9 cellular contexts compared by ENCODE assay signal in the genomic region with DNA sequence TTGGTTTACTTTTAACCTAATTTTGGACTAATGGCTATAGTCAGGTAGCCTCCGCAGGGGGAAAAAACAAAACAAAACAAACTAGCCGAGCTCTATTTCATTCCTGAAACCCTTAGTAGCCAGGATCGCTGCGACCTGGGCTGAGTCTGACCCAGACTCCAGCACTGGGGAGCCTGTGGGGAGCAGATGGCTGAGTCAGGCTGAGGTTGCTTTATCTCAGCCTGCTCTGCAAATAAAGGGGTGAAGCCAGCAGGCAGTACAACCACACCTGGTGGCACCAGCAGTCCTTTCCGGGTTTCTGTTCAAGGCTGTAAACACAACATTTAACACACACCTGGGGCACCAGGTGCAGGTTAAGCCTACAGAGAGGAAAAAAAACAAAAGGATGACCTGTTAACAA. TPM values are rescaled to one million over a fixed set of nuclear protein-coding genes. Genes with fewer than 3 reads are reported as not detected.
A peak's percentile ranks its signal among the peaks of the same experiment; 100 is the strongest.
DNase-seq lines count a peak whose midpoint lies in the region; ATAC-seq and TF ChIP-seq lines count a peak whose summit lies in the region.
"Had no signal": no experiment of that assay in that cellular context is flagged by ENCODE, and none has a peak within 500 bp of the region (broad histone marks: within the 10 kb centered on the region; RNA-seq: fewer than 3 reads in every experiment).

No MANE protein-coding gene starts in this region.

- H3K27ac Mint-ChIP-seq in endodermal cell (peak overlapping the region; percentile 75), progenitor cell of endocrine pancreas (peak overlapping the region; percentile 95), HFFc6 (no peak overlapping the region; the same call in 1 of the 2 replicates)

- no peak overlapping the region for H3K4me2 ChIP-seq in IMR-90 (ENCODE audit: low read depth, low read length)

- H2AFZ ChIP-seq in IMR-90 (replicated peaks; ENCODE audit: low read length, poor library complexity): no peak overlapping the region

- no peak overlapping the region for H2AK9ac ChIP-seq in IMR-90 (replicated peaks; ENCODE audit: low read depth, low read length, poor library complexity)

- H4K20me1 ChIP-seq in IMR-90 (ENCODE audit: insufficient read depth, low read length): no peaks in the 10 kb centered on the region

- POLR2A ChIA-PET in IMR-90 (lab: Charles Lee; ENCODE audit: unreplicated experiment): no interaction called here

- CTCF ChIA-PET in IMR-90 (lab: Yijun Ruan, JAX): interaction anchor here (0.7 to 1.6 kb wide), 3 partner anchors 11 to 58 kb away, joined by 3 to 6 read pairs (median 5); no protein-coding TSS in a partner anchor

- H3K79me1 ChIP-seq in IMR-90 (ENCODE audit: low read depth in 1 of 2, low read length in 2 of 2): peaks cover 48 to 71% of the 10 kb centered on the region in 2 experiments

- DNase-seq in IMR-90 (no peak), NCI-H748 (lab: John Stamatoyannopoulos, UW; ENCODE audit: unreplicated experiment) (peak; percentile 97), endodermal cell (peak; percentile 56), progenitor cell of endocrine pancreas (ENCODE audit: low spot score, unreplicated experiment) (peak; percentile 16), HFFc6 (no peak)
- DNase-seq: nephron progenitor cell had no signal

- dilution Hi-C loops in IMR-90 (cut with HindIII; ENCODE audit: low sequenced_read_pairs, unreplicated experiment): no loop called here

- no peak overlapping the region for H3K56ac ChIP-seq in IMR-90 (ENCODE audit: extremely low read depth, insufficient read depth, low read length)

- H3K4me3 ChIP-seq in IMR-90 (ENCODE audit: insufficient read depth, low read depth, low read length) (no peak overlapping the region), endodermal cell (ENCODE audit: low read length) (no peak overlapping the region)

- H3K9ac ChIP-seq in IMR-90 (ENCODE audit: low read depth, low read length) (no peak overlapping the region), endodermal cell (ENCODE audit: extremely low read depth, low read length, poor library complexity, severe bottlenecking) (no peak overlapping the region)

- peaks cover 25% of the 10 kb centered on the region for H3K9me1 ChIP-seq in IMR-90 (ENCODE audit: insufficient read depth, low read length)

- no peak overlapping the region for H3K4me3 Mint-ChIP-seq in endodermal cell
- H3K4me3 Mint-ChIP-seq in progenitor cell of endocrine pancreas (ENCODE audit: low read depth): no peak overlapping the region
- H3K4me3 Mint-ChIP-seq in HFFc6: no peak overlapping the region

- BruUV-seq in IMR-90 (replicated peaks; lab: Mats Ljungman, UMichigan): no TSS peak

- H3K27ac ChIP-seq in IMR-90 (ENCODE audit: insufficient read depth, low read length) (no peak overlapping the region), endodermal cell (ENCODE audit: low read depth, low read length) (peak overlapping the region; percentile 7)

- no peak overlapping the region for H3K23ac ChIP-seq in IMR-90 (ENCODE audit: low read depth, low read length)

- H3K9me3 Mint-ChIP-seq in endodermal cell (no peaks in the 10 kb centered on the region), progenitor cell of endocrine pancreas (ENCODE audit: low read depth) (no peaks in the 10 kb centered on the region), HFFc6 (no peaks in the 10 kb centered on the region)
- H3K9me3 Mint-ChIP-seq: nephron progenitor cell had no signal

- H3K27me3 Mint-ChIP-seq in endodermal cell (ENCODE audit: insufficient read depth): no peaks in the 10 kb centered on the region
- H3K27me3 Mint-ChIP-seq in progenitor cell of endocrine pancreas: no peaks in the 10 kb centered on the region
- H3K27me3 Mint-ChIP-seq in HFFc6 (ENCODE audit: insufficient read depth): no peaks in the 10 kb centered on the region

- no peak overlapping the region for H3K14ac ChIP-seq in IMR-90 (replicated peaks; ENCODE audit: low read depth, low read length)

- H3K27me3 ChIP-seq in IMR-90 (ENCODE audit: control insufficient read depth, insufficient read depth, low read length): no peaks in the 10 kb centered on the region
- no peaks in the 10 kb centered on the region for H3K27me3 ChIP-seq in endodermal cell (ENCODE audit: control insufficient read depth, insufficient read depth, low read length, poor library complexity, severe bottlenecking)

- H3K36me3 Mint-ChIP-seq in endodermal cell (ENCODE audit: low read depth) (peaks cover 17% of the 10 kb centered on the region), progenitor cell of endocrine pancreas (ENCODE audit: insufficient read depth) (peaks cover 13% of the 10 kb centered on the region), HFFc6 (ENCODE audit: low read depth) (peaks cover 29% of the 10 kb centered on the region)

- no peak for TF ChIP-seq RAD21 in IMR-90 (IDR thresholded peaks at IDR 0.05; ENCODE audit: low read length)

- H3K4me1 Mint-ChIP-seq in endodermal cell (peaks cover 41% of the 10 kb centered on the region), progenitor cell of endocrine pancreas (ENCODE audit: low read depth) (peaks cover 52% of the 10 kb centered on the region), HFFc6 (ENCODE audit: low read depth) (peaks cover 69% of the 10 kb centered on the region)

- H2BK15ac ChIP-seq in IMR-90 (ENCODE audit: low read depth, low read length): no peak overlapping the region

- no peak overlapping the region for H4K5ac ChIP-seq in IMR-90 (ENCODE audit: low read depth, low read length)

- in situ Hi-C loops in IMR-90 (cut with MboI; ENCODE audit: low sequenced_read_pairs): no loop called here

- no peak overlapping the region for H3K18ac ChIP-seq in IMR-90 (ENCODE audit: low read depth, low read length)

- H2AK5ac ChIP-seq in IMR-90 (ENCODE audit: low read depth, low read length): no peak overlapping the region

- H2BK120ac ChIP-seq in IMR-90 (ENCODE audit: low read depth, low read length): no peak overlapping the region

- H2BK20ac ChIP-seq in IMR-90 (ENCODE audit: low read depth, low read length): no peak overlapping the region

- no peak overlapping the region for H4K8ac ChIP-seq in IMR-90 (ENCODE audit: low read depth in 2 of 2, low read length in 2 of 2)

- no peak for TF ChIP-seq CTCF in IMR-90 (conservative IDR thresholded peaks at IDR 0.05; ENCODE audit: low read depth, low read length)
- TF ChIP-seq CTCF in endodermal cell (conservative IDR thresholded peaks at IDR 0.05): no peak
- TF ChIP-seq CTCF in progenitor cell of endocrine pancreas (IDR thresholded peaks at IDR 0.05; ENCODE audit: unreplicated experiment): no peak
- TF ChIP-seq CTCF in HFFc6 (IDR thresholded peaks at IDR 0.05): no peak

- TF ChIP-seq POLR2A in IMR-90 (IDR thresholded peaks at IDR 0.05; ENCODE audit: low read depth, low read length) (no peak), GM18505 (IDR thresholded peaks at IDR 0.05; ENCODE audit: borderline replicate concordance, extremely low read depth, insufficient read depth, insufficient read length) (no peak)

- H2BK5ac ChIP-seq in IMR-90 (ENCODE audit: low read depth, low read length, poor library complexity, severe bottlenecking): no peak overlapping the region

- ATAC-seq in IMR-90 (ENCODE audit: low read depth) (no peak), GM18505 (IDR thresholded peaks at IDR 0.05; ENCODE audit: unreplicated experiment) (no peak), GM21390 (IDR thresholded peaks at IDR 0.05; ENCODE audit: unreplicated experiment) (no peak), HG03196 (IDR thresholded peaks at IDR 0.05; ENCODE audit: unreplicated experiment) (no peak)

- intact Hi-C loops in IMR-90 (cut with micrococcal nuclease): no loop called here

- no peaks in the 10 kb centered on the region for H3K9me3 ChIP-seq in IMR-90 (ENCODE audit: control insufficient read depth, insufficient read depth, low read length)
- no peaks in the 10 kb centered on the region for H3K9me3 ChIP-seq in endodermal cell (ENCODE audit: control insufficient read depth, low read length)

- no peak overlapping the region for H4K91ac ChIP-seq in IMR-90 (ENCODE audit: insufficient read depth, low read depth, low read length)

- H3K4me1 ChIP-seq in IMR-90 (ENCODE audit: control insufficient read depth, insufficient read depth, low read length) (peaks cover 16% of the 10 kb centered on the region), endodermal cell (ENCODE audit: control insufficient read depth, insufficient read depth, low read length) (peaks cover 3% of the 10 kb centered on the region)

- peaks cover 14% of the 10 kb centered on the region for H3K36me3 ChIP-seq in IMR-90 (ENCODE audit: control insufficient read depth, insufficient read depth, low read length)
- H3K36me3 ChIP-seq in endodermal cell (ENCODE audit: control insufficient read depth, insufficient read depth, low read length): peaks cover 28% of the 10 kb centered on the region

- no peak overlapping the region for H3K4ac ChIP-seq in IMR-90 (ENCODE audit: low read depth, low read length)

- no CpG with 5 or more reads among the region's 5 CpGs for WGBS in IMR-90 (ENCODE audit: extremely low coverage in 2 of 2, insufficient read length in 1 of 2), 2 experiments
- WGBS in endodermal cell (ENCODE audit: insufficient coverage in 1 of 2, insufficient read length in 1 of 2), 2 experiments: 73 to 90% methylated on average over 3 to 5 of the region's 5 CpGs

TF ChIP-seq in IMR-90, 13 proteins besides CTCF, POLR2A, EP300 and RAD21:
- TF ChIP-seq SMC3 (IDR thresholded peaks at IDR 0.05; ENCODE audit: low read depth, low read length) (no peak), NFE2L2 (IDR thresholded peaks at IDR 0.05; ENCODE audit: low read depth, low read length) (peak; percentile 29; the same call in 1 of the 2 replicates), CEBPB (IDR thresholded peaks at IDR 0.05; ENCODE audit: low read depth, low read length) (no peak)
TF ChIP-seq in IMR-90: peak in this region for 1.

RNA-seq across cellular contexts. Expression of a gene that starts 27.3 kb away (rescaled TPM):
- total RNA-seq in IMR-90 (2012; rRNA removed) (56.9 and 62.9 TPM in 2 replicates), endodermal cell (10 to 100 TPM; 24.1 to 26.0 TPM), progenitor cell of endocrine pancreas (53.1 and 54.4 TPM in 2 replicates)
- 29.4 and 31.2 TPM in 2 replicates for polyA plus RNA-seq in IMR-90 (2012; rRNA removed)
- polyA plus RNA-seq in IMR-90 (2012; cell fraction: cytosol; rRNA removed): 5.6 and 10.7 TPM in 2 replicates
- polyA plus RNA-seq in IMR-90 (2012; cell fraction: nucleus; rRNA removed; ENCODE audit: low replicate concordance): 13.8 and 16.1 TPM in 2 replicates
- 18.6 TPM for polyA plus RNA-seq in endodermal cell (2013, experiment 1 of 2)
- 18.1 TPM for polyA plus RNA-seq in endodermal cell (2013, experiment 2 of 2)
- total RNA-seq in HFFc6 (2021; fragmentation: NEBNext Ultra II Directional; extraction: Animal tissue kit (Norgen Biotek cat#: 25700)): 10 to 100 TPM; 43.1 to 63.5 (median 51.8) TPM

Comparison
In these comparisons a context has a peak if more than half of its experiments do, and no peak if none do; other contexts are left out.
1. DNase-seq: peak in NCI-H748 (single experiment), endodermal cell (single experiment) and progenitor cell of endocrine pancreas (single experiment); none in IMR-90 (single experiment) and HFFc6 (single experiment).